Comparison of ENCODE assay signal across 7 cellular contexts in genomic region chr18:56702946-56703345, GRCh38.
DNase-seq lines count a peak whose midpoint lies in the region; ATAC-seq lines count a peak whose summit lies in the region.

No MANE protein-coding gene starts in this region.

- H3K27me3 ChIP-seq in HAP-1 (ENCODE audit: low read depth), result no peaks in the 10 kb centered on the region

- DNase-seq in DMS153 treated with DMSO at 0.1 percent for 48 hours (lab: John Stamatoyannopoulos, UW; ENCODE audit: unreplicated experiment), result peak; percentile 21
- peak; percentile 52 to 53 for DNase-seq in HAP-1 (ENCODE audit: low spot score in 2 of 2)
- peak; percentile 63 for DNase-seq in NCI-H748 treated with DMSO at 0.1 percent for 48 hours (lab: John Stamatoyannopoulos, UW)
- peak; percentile 44 for DNase-seq in cerebellar cortex (ENCODE audit: low spot score)
- DNase-seq in midbrain (lab: John Stamatoyannopoulos, UW), result peak; percentile 15

- H3K4me1 ChIP-seq in HAP-1, result no peaks in the 10 kb centered on the region

- H3K4me3 ChIP-seq in HAP-1, result no peak overlapping the region

- ATAC-seq in GM21576 (IDR thresholded peaks at IDR 0.05; ENCODE audit: unreplicated experiment) (no peak), HG03280 (IDR thresholded peaks at IDR 0.05; ENCODE audit: unreplicated experiment) (no peak)

- H3K36me3 ChIP-seq in HAP-1 (replicated peaks), result no peaks in the 10 kb centered on the region

- in situ Hi-C loops in HAP-1 (cut with MboI; ENCODE audit: low sequenced_read_pairs), result no loop called here

- H3K9me3 ChIP-seq in HAP-1, result no peaks in the 10 kb centered on the region
